8 cellular contexts compared by ENCODE assay signal in genomic region chr16:46426336-46426735, GRCh38.
"Had no signal": no experiment of that assay in that cellular context is flagged by ENCODE, and none has a peak within 500 bp of the region (broad histone marks: within the 10 kb centered on the region; RNA-seq: fewer than 3 reads in every experiment).

No MANE protein-coding gene starts in this region.

- ATAC-seq: GM12878 had no signal

- H3K4me3 ChIP-seq: GM12878 had no signal

- DNase-seq: GDM1, GF-D8 had no signal

- FAIRE-seq: G401.6, GM12878, GM12891, GM12892, GM18507, GM19239 had no signal
